1 cellular context compared by ENCODE assay signal in genomic region chr11:130163346-130164220, GRCh38.
TF ChIP-seq lines count a peak whose summit lies in the region.

No MANE protein-coding gene starts in this region.

TF ChIP-seq in SK-N-SH, 30 proteins besides CTCF, POLR2A, EP300 and RAD21 (continued from another document):
- TF ChIP-seq REST (IDR thresholded peaks at IDR 0.05; ENCODE audit: low read depth, low read length) (no peak), GABPA (IDR thresholded peaks at IDR 0.05; ENCODE audit: low read depth) (no peak), IRF3 (IDR thresholded peaks at IDR 0.05; ENCODE audit: low read depth, low read length) (no peak), TCF12 (IDR thresholded peaks at IDR 0.05) (no peak), MXI1 (IDR thresholded peaks at IDR 0.05; ENCODE audit: low read depth, low read length) (no peak), SIN3A (IDR thresholded peaks at IDR 0.05; ENCODE audit: borderline replicate concordance, low read depth, low read length) (no peak), TEAD4 (IDR thresholded peaks at IDR 0.05; ENCODE audit: borderline replicate concordance, insufficient read depth) (no peak), TAF1 (IDR thresholded peaks at IDR 0.05; ENCODE audit: borderline replicate concordance, low read depth, low read length) (no peak), EZH2phosphoT487 (IDR thresholded peaks at IDR 0.05; ENCODE audit: borderline replicate concordance, low read depth) (no peak)
